In genomic region chr7:55468495-55468894, GRCh38 we compare ENCODE assay signal across 18 cellular contexts.
DNase-seq lines count a peak whose midpoint lies in the region; ATAC-seq and TF ChIP-seq lines count a peak whose summit lies in the region.
"Had no signal": no experiment of that assay in that cellular context is flagged by ENCODE, and none has a peak within 500 bp of the region (broad histone marks: within the 10 kb centered on the region; RNA-seq: fewer than 3 reads in every experiment).

No MANE protein-coding gene starts in this region.

- no peaks in the 10 kb centered on the region for H3K27me3 ChIP-seq in CD8-positive, alpha-beta T cell (ENCODE audit: insufficient read depth, low read length)
- H3K27me3 ChIP-seq in naive thymus-derived CD4-positive, alpha-beta T cell (ENCODE audit: control insufficient read depth in 2 of 2, insufficient read depth in 2 of 2, low read length in 2 of 2) = no peaks in the 10 kb centered on the region
- H3K27me3 ChIP-seq in thyroid gland = no peaks in the 10 kb centered on the region
- H3K27me3 ChIP-seq: BLaER1, cardiac muscle cell, hepatocyte, neutrophil had no signal

- TF ChIP-seq POLR2A in thyroid gland (IDR thresholded peaks at IDR 0.05) = no peak

- CTCF ChIA-PET in activated CD4-positive, alpha-beta T cell treated with anti-CD3 and anti-CD28 coated beads for 36 hours (lab: Charles Lee) = interaction anchor here (0.6 to 1.3 kb wide), 4 partner anchors 36 to 593 kb away, joined by 3 to 4 read pairs (median 3); no protein-coding TSS in a partner anchor
- CTCF ChIA-PET in CD8-positive, alpha-beta T cell (lab: Charles Lee) = interaction anchor here (0.7 to 2.7 kb wide), 13 partner anchors 8 to 128 kb away, joined by 3 to 14 read pairs (median 4); no protein-coding TSS in a partner anchor
- CTCF ChIA-PET in naive thymus-derived CD4-positive, alpha-beta T cell (lab: Charles Lee) = interaction anchor here (0.7 to 1.7 kb wide), 6 partner anchors 36 to 129 kb away, joined by 4 to 7 read pairs (median 4); no protein-coding TSS in a partner anchor

- POLR2A ChIA-PET in activated CD4-positive, alpha-beta T cell treated with anti-CD3 and anti-CD28 coated beads for 36 hours (lab: Charles Lee) = interaction anchor here (0.5 to 1.7 kb wide), 2 partner anchors 66 to 106 kb away, joined by 4 to 6 read pairs; no protein-coding TSS in a partner anchor
- POLR2A ChIA-PET in CD8-positive, alpha-beta T cell (lab: Charles Lee) = interaction anchor here (0.6 to 2.8 kb wide), 10 partner anchors 11 to 599 kb away, joined by 3 to 19 read pairs (median 4); partner anchors contain the start of genes LANCL2, SUMF2 and VOPP1
- POLR2A ChIA-PET in naive thymus-derived CD4-positive, alpha-beta T cell (lab: Charles Lee) = interaction anchor here (0.6 to 3.7 kb wide), 13 partner anchors 11 to 105 kb away, joined by 3 to 40 read pairs (median 7); partner anchors contain the start of gene VOPP1

- no peak overlapping the region for H3K4me3 Mint-ChIP-seq in activated CD4-positive, alpha-beta T cell treated with anti-CD3 and anti-CD28 coated beads for 36 hours
- H3K4me3 Mint-ChIP-seq in CD8-positive, alpha-beta T cell = peak overlapping the region; percentile 37
- H3K4me3 Mint-ChIP-seq in activated T-helper 17 cell treated with anti-CD3 and anti-CD28 coated beads, Interleukin-2, amount 50 U/mL, for 72 hours = peak overlapping the region; percentile 46
- H3K4me3 Mint-ChIP-seq in naive thymus-derived CD4-positive, alpha-beta T cell = peak overlapping the region in 9 of 10 donors; percentile 15 to 72 (median 67)

- no peak overlapping the region for H3K4me3 ChIP-seq in CD8-positive, alpha-beta T cell (ENCODE audit: low read depth, low read length)
- no peak overlapping the region for H3K4me3 ChIP-seq in naive thymus-derived CD4-positive, alpha-beta T cell (ENCODE audit: low read length)
- H3K4me3 ChIP-seq in thyroid gland (replicated peaks in 1 of 3) = no peak overlapping the region
- H3K4me3 ChIP-seq: BLaER1, cardiac muscle cell, hepatocyte, SK-N-MC had no signal

- TF ChIP-seq CTCF in CD8-positive, alpha-beta T cell (IDR thresholded peaks at IDR 0.05) = no peak
- TF ChIP-seq CTCF in thyroid gland (IDR thresholded peaks at IDR 0.05) = no peak

- peak; percentile 2 for DNase-seq in activated CD4-positive, alpha-beta T cell treated with anti-CD3 and anti-CD28 coated beads for 36 hours
- no peak for DNase-seq in activated CD4-positive, alpha-beta T cell treated with anti-CD3 and anti-CD28 coated beads for 48 hours
- DNase-seq in CD8-positive, alpha-beta T cell = no peak
- no peak for DNase-seq in naive thymus-derived CD4-positive, alpha-beta T cell
- no peak for DNase-seq in NCI-H510A (lab: John Stamatoyannopoulos, UW)
- no peak for DNase-seq in thyroid gland
- DNase-seq: activated CD4-positive, alpha-beta T cell treated with anti-CD3 and anti-CD28 coated beads for 4 hours; activated T-cell treated with anti-CD3 and anti-CD28 coated beads for 4 hours; foreskin fibroblast; Kasumi-1; NCI-H1930 had no signal

- 94 to 99% methylated on average over 8 of the region's 8 CpGs for WGBS in thyroid gland, 2 donors

- H3K36me3 Mint-ChIP-seq in activated CD4-positive, alpha-beta T cell treated with anti-CD3 and anti-CD28 coated beads for 36 hours (ENCODE audit: low read depth) = peaks cover 45% of the 10 kb centered on the region
- H3K36me3 Mint-ChIP-seq in CD8-positive, alpha-beta T cell = peaks cover 49% of the 10 kb centered on the region
- peaks cover 31% of the 10 kb centered on the region for H3K36me3 Mint-ChIP-seq in activated T-helper 17 cell treated with anti-CD3 and anti-CD28 coated beads, Interleukin-2, amount 50 U/mL, for 72 hours (ENCODE audit: low read depth)
- peaks cover 9 to 50% (median 26%) of the 10 kb centered on the region in 5 donors for H3K36me3 Mint-ChIP-seq in naive thymus-derived CD4-positive, alpha-beta T cell

- intact Hi-C loops in activated CD4-positive, alpha-beta T cell treated with anti-CD3 and anti-CD28 coated beads for 36 hours (cut with DNase I, micrococcal nuclease) = loop anchor here in 1 of 2 experiments (5.0 kb wide), 2 partner anchors 64 to 104 kb away; partner anchors contain the start of gene VOPP1
- intact Hi-C loops in CD8-positive, alpha-beta T cell (cut with DNase I, micrococcal nuclease) = loop anchor here in 1 of 2 experiments (2.0 to 5.0 kb wide), 2 partner anchors 36 to 101 kb away; partner anchors contain the start of gene LANCL2
- intact Hi-C loops in naive thymus-derived CD4-positive, alpha-beta T cell (cut with micrococcal nuclease) = loop anchor here (2.0 to 5.0 kb wide), 7 partner anchors 14 to 130 kb away; partner anchors contain the start of gene LANCL2 (in 1 of the 2)
- intact Hi-C loops in thyroid gland (cut with DNase I) = no loop called here

- peak overlapping the region; percentile 67 for H3K27ac Mint-ChIP-seq in activated CD4-positive, alpha-beta T cell treated with anti-CD3 and anti-CD28 coated beads for 36 hours
- H3K27ac Mint-ChIP-seq in CD8-positive, alpha-beta T cell = peak overlapping the region; percentile 96
- H3K27ac Mint-ChIP-seq in activated T-helper 17 cell treated with anti-CD3 and anti-CD28 coated beads, Interleukin-2, amount 50 U/mL, for 72 hours = peak overlapping the region; percentile 61
- peak overlapping the region; percentile 85 to 97 (median 93) for H3K27ac Mint-ChIP-seq in naive thymus-derived CD4-positive, alpha-beta T cell

- H3K9me3 Mint-ChIP-seq in activated CD4-positive, alpha-beta T cell treated with anti-CD3 and anti-CD28 coated beads for 36 hours (ENCODE audit: low read depth) = peaks cover 4% of the 10 kb centered on the region
- no peaks in the 10 kb centered on the region for H3K9me3 Mint-ChIP-seq in CD8-positive, alpha-beta T cell
- no peaks in the 10 kb centered on the region for H3K9me3 Mint-ChIP-seq in activated T-helper 17 cell treated with anti-CD3 and anti-CD28 coated beads, Interleukin-2, amount 50 U/mL, for 72 hours
- H3K9me3 Mint-ChIP-seq in naive thymus-derived CD4-positive, alpha-beta T cell = peaks cover 0 to 18% (median 0%) of the 10 kb centered on the region in 11 donors

- no peaks in the 10 kb centered on the region for H3K9me3 ChIP-seq in CD8-positive, alpha-beta T cell (ENCODE audit: low read length)
- no peaks in the 10 kb centered on the region for H3K9me3 ChIP-seq in naive thymus-derived CD4-positive, alpha-beta T cell (ENCODE audit: control insufficient read depth in 2 of 3, low read length in 3 of 3)
- no peaks in the 10 kb centered on the region for H3K9me3 ChIP-seq in thyroid gland
- H3K9me3 ChIP-seq: neutrophil had no signal

- H3K27ac ChIP-seq in CD8-positive, alpha-beta T cell (ENCODE audit: low read depth, low read length) = peak overlapping the region; percentile 31
- peak overlapping the region; percentile 70 for H3K27ac ChIP-seq in naive thymus-derived CD4-positive, alpha-beta T cell (ENCODE audit: low read depth, low read length)
- no peak overlapping the region for H3K27ac ChIP-seq in thyroid gland
- H3K27ac ChIP-seq: BLaER1, cardiac muscle cell, hepatocyte, neutrophil, SK-N-MC had no signal

- peaks cover 56% of the 10 kb centered on the region for H3K4me1 ChIP-seq in CD8-positive, alpha-beta T cell (ENCODE audit: insufficient read depth, low read length)
- H3K4me1 ChIP-seq in naive thymus-derived CD4-positive, alpha-beta T cell (ENCODE audit: control insufficient read depth in 2 of 2, insufficient read depth in 2 of 2, low read length in 2 of 2) = peaks cover 26 to 75% of the 10 kb centered on the region in 2 donors
- H3K4me1 ChIP-seq in thyroid gland = no peaks in the 10 kb centered on the region

- peaks cover 3% of the 10 kb centered on the region for H3K36me3 ChIP-seq in CD8-positive, alpha-beta T cell (ENCODE audit: insufficient read depth, low read length)
- H3K36me3 ChIP-seq in naive thymus-derived CD4-positive, alpha-beta T cell (ENCODE audit: control insufficient read depth in 2 of 3, insufficient read depth in 3 of 3, low read length in 3 of 3) = peaks cover 0 to 17% (median 0%) of the 10 kb centered on the region in 3 experiments
- H3K36me3 ChIP-seq in thyroid gland = no peaks in the 10 kb centered on the region
- H3K36me3 ChIP-seq: cardiac muscle cell had no signal

- ATAC-seq in activated CD4-positive, alpha-beta T cell treated with anti-CD3 and anti-CD28 coated beads for 36 hours = no peak
- ATAC-seq in CD8-positive, alpha-beta T cell = no peak
- no peak for ATAC-seq in activated T-helper 17 cell treated with anti-CD3 and anti-CD28 coated beads, Interleukin-2, amount 50 U/mL, for 72 hours (replicated peaks)
- no peak for ATAC-seq in naive thymus-derived CD4-positive, alpha-beta T cell
- no peak for ATAC-seq in GM21381 (IDR thresholded peaks at IDR 0.05; ENCODE audit: unreplicated experiment)

- peaks cover 55% of the 10 kb centered on the region for H3K4me1 Mint-ChIP-seq in activated CD4-positive, alpha-beta T cell treated with anti-CD3 and anti-CD28 coated beads for 36 hours
- peaks cover 59% of the 10 kb centered on the region for H3K4me1 Mint-ChIP-seq in CD8-positive, alpha-beta T cell (ENCODE audit: low read depth)
- peaks cover 23% of the 10 kb centered on the region for H3K4me1 Mint-ChIP-seq in activated T-helper 17 cell treated with anti-CD3 and anti-CD28 coated beads, Interleukin-2, amount 50 U/mL, for 72 hours
- peaks cover 22 to 86% (median 66%) of the 10 kb centered on the region in 7 donors for H3K4me1 Mint-ChIP-seq in naive thymus-derived CD4-positive, alpha-beta T cell

- H3K27me3 Mint-ChIP-seq in activated CD4-positive, alpha-beta T cell treated with anti-CD3 and anti-CD28 coated beads for 36 hours = no peaks in the 10 kb centered on the region
- H3K27me3 Mint-ChIP-seq in CD8-positive, alpha-beta T cell (ENCODE audit: low read depth) = no peaks in the 10 kb centered on the region
- no peaks in the 10 kb centered on the region for H3K27me3 Mint-ChIP-seq in activated T-helper 17 cell treated with anti-CD3 and anti-CD28 coated beads, Interleukin-2, amount 50 U/mL, for 72 hours
- no peaks in the 10 kb centered on the region for H3K27me3 Mint-ChIP-seq in naive thymus-derived CD4-positive, alpha-beta T cell

Comparison
In these comparisons a context has a peak if more than half of its experiments do, and no peak if none do; other contexts are left out.
1. H3K27ac ChIP-seq: peak in CD8-positive, alpha-beta T cell (single experiment) and naive thymus-derived CD4-positive, alpha-beta T cell (single experiment); none in thyroid gland (0 of 3).
2. Peak in every context shown above with its lines, with median percentiles within 50 percentile points of each other: H3K27ac Mint-ChIP-seq.